Comparison of ENCODE assay signal across 24 cellular contexts in genomic region chr10:1572519-1573333, GRCh38.
A peak's percentile ranks its signal among the peaks of the same experiment; 100 is the strongest.
DNase-seq lines count a peak whose midpoint lies in the region; ATAC-seq and TF ChIP-seq lines count a peak whose summit lies in the region.
"Had no signal": no experiment of that assay in that cellular context is flagged by ENCODE, and none has a peak within 500 bp of the region (broad histone marks: within the 10 kb centered on the region; RNA-seq: fewer than 3 reads in every experiment).

No MANE protein-coding gene starts in this region.

- no peak overlapping the region for H3K4me3 ChIP-seq in tibial artery
- H3K4me3 ChIP-seq: prostate gland, SJCRH30, skin epidermis, stomach had no signal

- no peak overlapping the region for H3K27ac ChIP-seq in tibial artery
- H3K27ac ChIP-seq: prostate gland, SJCRH30, skin epidermis, stomach had no signal

- no peaks in the 10 kb centered on the region for H3K4me1 Mint-ChIP-seq in mesothelial cell of epicardium
- H3K4me1 Mint-ChIP-seq: H9 had no signal

- no peaks in the 10 kb centered on the region for H3K36me3 ChIP-seq in tibial artery
- H3K36me3 ChIP-seq: prostate gland, SJCRH30, stomach had no signal

- ATAC-seq in GM21515 (IDR thresholded peaks at IDR 0.05; ENCODE audit: unreplicated experiment): no peak
- ATAC-seq: left colon; natural killer cell treated with Interleukin-12 subunit alpha and Interleukin-12 subunit beta and Interleukin-15 and Interleukin-18, amount 100 ng/mL, for 72 hours had no signal

- no peaks in the 10 kb centered on the region for H3K36me3 Mint-ChIP-seq in mesothelial cell of epicardium
- H3K36me3 Mint-ChIP-seq: natural killer cell treated with Interleukin-12 subunit alpha and Interleukin-12 subunit beta and Interleukin-15 and Interleukin-18, amount 100 ng/mL, for 72 hours had no signal

- no peak overlapping the region for H3K4me3 Mint-ChIP-seq in mesothelial cell of epicardium
- H3K4me3 Mint-ChIP-seq: H9; natural killer cell treated with Interleukin-12 subunit alpha and Interleukin-12 subunit beta and Interleukin-15 and Interleukin-18, amount 100 ng/mL, for 72 hours had no signal

- no peak overlapping the region for H3K27ac Mint-ChIP-seq in mesothelial cell of epicardium

- no peaks in the 10 kb centered on the region for H3K9me3 Mint-ChIP-seq in mesothelial cell of epicardium
- H3K9me3 Mint-ChIP-seq: H9 had no signal

- H3K27me3 Mint-ChIP-seq in mesothelial cell of epicardium (ENCODE audit: low read depth): peaks cover 47% of the 10 kb centered on the region

- TF ChIP-seq CTCF in tibial artery (IDR thresholded peaks at IDR 0.05) (no peak), mesothelial cell of epicardium (IDR thresholded peaks at IDR 0.05; ENCODE audit: unreplicated experiment) (no peak)

- H3K27me3 ChIP-seq in tibial artery: peaks cover 0 to 21% of the 10 kb centered on the region in 2 donors
- H3K27me3 ChIP-seq: SJCRH30 had no signal

- peak; percentile 3 for DNase-seq in NCI-H1694 (lab: John Stamatoyannopoulos, UW)
- DNase-seq in NCI-H1694 treated with DMSO at 0.1 percent for 48 hours (lab: John Stamatoyannopoulos, UW): no peak
- peak; percentile 95 for DNase-seq in NCI-H2029 treated with DMSO at 0.1 percent for 48 hours (lab: John Stamatoyannopoulos, UW)
- DNase-seq in islet precursor cell: peak; percentile 39
- peak; percentile 11 to 49 for DNase-seq in tibial artery
- no peak for DNase-seq in stimulated activated CD4-positive, alpha-beta T cell treated with anti-CD3 and anti-CD28 coated beads, Interleukin-12 subunit alpha, Interleukin-12 subunit beta, amount 100 ng/mL, for 4 hours
- no peak for DNase-seq in mesothelial cell of epicardium (ENCODE audit: low spot score in 2 of 2, unreplicated experiment in 2 of 2)
- DNase-seq: activated gamma-delta T cell treated with Interleukin-2 at 50 U/mL for 16 hours; cortex of kidney; GF-D8; H9; KBM-7; left colon; mesendoderm; NCI-H2081 treated with DMSO at 0.1 percent for 48 hours; NCI-H82; stimulated activated CD4-positive, alpha-beta T cell treated with anti-CD3 and anti-CD28 coated beads, Interleukin-2, amount 100 ng/mL, for 48 hours; stomach; T-helper 1 cell had no signal

- H3K4me1 ChIP-seq in tibial artery: no peaks in the 10 kb centered on the region
- H3K4me1 ChIP-seq: prostate gland, SJCRH30 had no signal

- intact Hi-C loops in tibial artery (cut with DNase I; ENCODE audit: low total_unique reads): no loop called here

- no peaks in the 10 kb centered on the region for H3K9me3 ChIP-seq in tibial artery
- H3K9me3 ChIP-seq: prostate gland, SJCRH30, stomach had no signal

Comparison
In these comparisons a context has a peak if more than half of its experiments do, and no peak if none do; other contexts are left out.
1. DNase-seq: peak in NCI-H1694 (single experiment), NCI-H2029 treated with DMSO at 0.1 percent for 48 hours (single experiment), islet precursor cell (single experiment) and tibial artery (2 of 2); none in NCI-H1694 treated with DMSO at 0.1 percent for 48 hours (single experiment), stimulated activated CD4-positive, alpha-beta T cell treated with anti-CD3 and anti-CD28 coated beads, Interleukin-12 subunit alpha, Interleukin-12 subunit beta, amount 100 ng/mL, for 4 hours (single experiment) and mesothelial cell of epicardium (0 of 2).